ENCODE assay signal across 1 cellular context in the genomic region with DNA sequence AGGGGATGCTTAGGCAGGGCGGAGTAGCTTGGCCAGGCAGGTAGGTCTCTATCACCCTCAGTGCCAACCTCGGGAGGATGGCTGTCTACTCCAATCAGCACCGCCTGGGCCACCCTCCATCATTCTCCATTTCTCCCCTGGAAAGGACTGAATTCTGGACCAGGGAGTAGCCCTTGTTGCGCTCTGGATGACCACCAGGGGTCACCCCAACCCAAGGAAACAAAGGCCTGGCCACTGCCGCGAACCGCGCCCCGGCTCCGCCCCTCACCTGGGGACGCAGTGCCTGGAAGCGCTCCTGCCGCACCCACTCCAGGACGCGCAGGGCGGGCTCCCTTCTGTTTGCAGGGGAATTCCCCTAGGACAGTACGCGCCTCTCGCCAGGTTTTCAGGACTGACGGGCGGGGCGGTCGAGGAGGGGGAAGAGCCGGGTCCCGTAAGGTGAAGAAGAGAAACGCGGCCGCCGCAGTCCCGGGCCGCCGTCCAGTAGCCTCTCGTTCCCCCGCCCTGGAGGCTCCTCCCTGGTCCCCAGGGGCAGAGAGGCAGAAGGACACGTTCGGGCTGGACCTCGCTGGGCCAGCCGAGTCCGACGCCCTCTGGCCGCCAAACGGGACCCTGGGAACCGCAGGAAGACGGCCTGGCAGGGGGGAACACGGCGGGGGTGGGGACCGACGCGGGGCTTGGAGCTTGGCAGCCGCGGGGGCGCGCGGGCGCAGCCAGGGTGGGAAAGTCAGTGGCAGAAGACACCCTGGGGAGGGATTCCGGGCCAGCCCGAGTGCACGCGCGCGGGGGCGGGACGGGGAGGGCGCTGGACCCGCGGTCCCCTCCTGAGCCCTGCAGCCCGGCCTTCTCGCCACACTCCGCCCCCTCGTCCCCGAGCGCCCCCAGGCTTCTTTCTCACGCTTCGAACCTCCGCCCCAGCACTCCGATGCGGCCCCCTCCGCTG.
TF ChIP-seq lines count a peak whose summit lies in the region.

No MANE protein-coding gene starts in this region.

TF ChIP-seq in H1, 55 proteins besides CTCF, POLR2A, EP300 and RAD21 (continued from another document):
- TF ChIP-seq MAFK (IDR thresholded peaks at IDR 0.05; ENCODE audit: low read depth, low read length), result no peak
